9 cellular contexts compared by ENCODE assay signal in the genomic region with DNA sequence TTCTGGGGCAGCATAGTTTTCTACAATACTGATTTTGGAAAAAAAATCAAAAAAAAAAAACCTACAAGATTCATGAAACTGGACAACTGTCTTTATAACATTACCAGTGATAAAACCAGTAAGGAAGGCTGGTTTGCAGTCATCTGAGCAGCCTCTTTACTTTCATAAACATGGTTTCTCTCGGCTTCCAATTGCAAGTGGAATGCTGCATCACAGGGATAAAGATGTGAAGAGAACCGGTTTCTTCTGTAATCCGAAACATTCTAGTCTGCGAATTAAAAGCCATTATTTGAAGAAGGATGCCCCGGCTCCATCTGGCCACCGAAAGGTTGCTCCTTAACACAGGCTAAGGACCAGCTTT. TPM values are rescaled to one million over a fixed set of nuclear protein-coding genes. Genes with fewer than 3 reads are reported as not detected.
DNase-seq lines count a peak whose midpoint lies in the region; TF ChIP-seq lines count a peak whose summit lies in the region.
"Not testable (repeated sequence)": the region's sequence is repeated elsewhere in the genome, so short reads cannot be mapped to it uniquely, and the experiment has no call there.
"Had no signal": no experiment of that assay in that cellular context is flagged by ENCODE, and none has a peak within 500 bp of the region (broad histone marks: within the 10 kb centered on the region; RNA-seq: fewer than 3 reads in every experiment).

No MANE protein-coding gene starts in this region.

- H3K36me3 Mint-ChIP-seq in CD4-positive, alpha-beta memory T cell; T-helper 1 cell treated with Interleukin-12 subunit alpha and Interleukin-12 subunit beta and Interleukin-4 antibody, amounts not matched to agents 30 μg/mL and 1 μg/mL, for 36 hours (ENCODE audit: low read depth); endodermal cell (ENCODE audit: low read depth): not testable (repeated sequence)

- not testable (repeated sequence) for TF ChIP-seq POLR2A in ovary (IDR thresholded peaks at IDR 0.05)
- peak in 1 of 2 donors; percentile 40 for TF ChIP-seq POLR2A in thyroid gland (IDR thresholded peaks at IDR 0.05)

- not testable (repeated sequence) for H3K9me3 ChIP-seq in CD4-positive, alpha-beta memory T cell (ENCODE audit: control insufficient read depth in 1 of 2, low read length in 2 of 2); KOPT-K1 (ENCODE audit: insufficient read depth, low read length, poor library complexity, severe bottlenecking); adipocyte (ENCODE audit: control insufficient read depth, low read length); endodermal cell (ENCODE audit: control insufficient read depth, low read length); ovary; thyroid gland

- not testable (repeated sequence) for H3K27me3 Mint-ChIP-seq in CD4-positive, alpha-beta memory T cell; endodermal cell (ENCODE audit: insufficient read depth)
- peaks cover 22% of the 10 kb centered on the region for H3K27me3 Mint-ChIP-seq in T-helper 1 cell treated with Interleukin-12 subunit alpha and Interleukin-12 subunit beta and Interleukin-4 antibody, amounts not matched to agents 30 μg/mL and 1 μg/mL, for 36 hours (ENCODE audit: low read depth)

- not testable (repeated sequence) for TF ChIP-seq EP300 in ovary (IDR thresholded peaks at IDR 0.05)

- peak overlapping the region; percentile 83 to 100 (median 100) for H3K27ac Mint-ChIP-seq in CD4-positive, alpha-beta memory T cell
- H3K27ac Mint-ChIP-seq in T-helper 1 cell treated with Interleukin-12 subunit alpha and Interleukin-12 subunit beta and Interleukin-4 antibody, amounts not matched to agents 30 μg/mL and 1 μg/mL, for 36 hours: peak overlapping the region; percentile 100
- peak overlapping the region; percentile 100 for H3K27ac Mint-ChIP-seq in endodermal cell

- H3K4me3 Mint-ChIP-seq in CD4-positive, alpha-beta memory T cell: peak overlapping the region; percentile 54 to 89 (median 82)
- H3K4me3 Mint-ChIP-seq in T-helper 1 cell treated with Interleukin-12 subunit alpha and Interleukin-12 subunit beta and Interleukin-4 antibody, amounts not matched to agents 30 μg/mL and 1 μg/mL, for 36 hours: peak overlapping the region; percentile 87
- peak overlapping the region; percentile 58 for H3K4me3 Mint-ChIP-seq in endodermal cell

- POLR2A ChIA-PET in CD4-positive, alpha-beta memory T cell (lab: Charles Lee; ENCODE audit: partially characterized antibody): interaction anchor here (3.4 kb wide), 1 partner anchor 10 kb away, joined by 75 read pairs; no protein-coding TSS in a partner anchor

- H3K4me3 ChIP-seq in CD4-positive, alpha-beta memory T cell (ENCODE audit: low read length in 2 of 2): peak overlapping the region; percentile 23 to 50
- H3K4me3 ChIP-seq in adipocyte (ENCODE audit: low read length): peak overlapping the region; percentile 27
- H3K4me3 ChIP-seq in endodermal cell (ENCODE audit: low read length): peak overlapping the region; percentile 71
- H3K4me3 ChIP-seq in kidney epithelial cell (ENCODE audit: low read depth, low read length): peak overlapping the region; percentile 33
- peak overlapping the region; percentile 29 for H3K4me3 ChIP-seq in ovary
- peak overlapping the region in 2 of 3 donors; percentile 7 to 24 for H3K4me3 ChIP-seq in thyroid gland (replicated peaks in 1 of 3)

- intact Hi-C loops in CD4-positive, alpha-beta memory T cell (cut with micrococcal nuclease); ovary (cut with DNase I); thyroid gland (cut with DNase I): not testable (repeated sequence)

- not testable (repeated sequence) for DNase-seq in CD4-positive, alpha-beta memory T cell; adipocyte (ENCODE audit: low read depth); endodermal cell; kidney epithelial cell (ENCODE audit: low read depth); ovary; thyroid gland

- H3K9ac ChIP-seq in adipocyte (ENCODE audit: low read length): peak overlapping the region; percentile 42
- not testable (repeated sequence) for H3K9ac ChIP-seq in endodermal cell (ENCODE audit: extremely low read depth, low read length, poor library complexity, severe bottlenecking)

- peak overlapping the region; percentile 85 for H3K27ac ChIP-seq in CD4-positive, alpha-beta memory T cell (ENCODE audit: low read depth, low read length)
- peak overlapping the region; percentile 90 for H3K27ac ChIP-seq in KOPT-K1 (ENCODE audit: low read depth, low read length, poor library complexity, severe bottlenecking)
- peak overlapping the region; percentile 97 for H3K27ac ChIP-seq in endodermal cell (ENCODE audit: low read depth, low read length)
- peak overlapping the region in 1 of 2 donors; percentile 93 for H3K27ac ChIP-seq in ovary
- H3K27ac ChIP-seq in thyroid gland: peak overlapping the region; percentile 82 to 98 (median 90)

- H3K9me3 Mint-ChIP-seq in CD4-positive, alpha-beta memory T cell; T-helper 1 cell treated with Interleukin-12 subunit alpha and Interleukin-12 subunit beta and Interleukin-4 antibody, amounts not matched to agents 30 μg/mL and 1 μg/mL, for 36 hours; endodermal cell: not testable (repeated sequence)

- CTCF ChIA-PET in CD4-positive, alpha-beta memory T cell (lab: Charles Lee; ENCODE audit: partially characterized antibody): not testable (repeated sequence)

- peaks cover 15% of the 10 kb centered on the region for H3K4me1 ChIP-seq in CD4-positive, alpha-beta memory T cell (ENCODE audit: insufficient read depth, low read length)
- H3K4me1 ChIP-seq in adipocyte (ENCODE audit: control insufficient read depth, insufficient read depth, low read length); endodermal cell (ENCODE audit: control insufficient read depth, insufficient read depth, low read length); ovary (ENCODE audit: insufficient read depth); thyroid gland: not testable (repeated sequence)

- H3K36me3 ChIP-seq in CD4-positive, alpha-beta memory T cell (ENCODE audit: insufficient read depth, low read length); KOPT-K1 (ENCODE audit: insufficient read depth, low read length); adipocyte (ENCODE audit: control insufficient read depth, insufficient read depth, low read length, severe bottlenecking); endodermal cell (ENCODE audit: control insufficient read depth, insufficient read depth, low read length); kidney epithelial cell (ENCODE audit: control insufficient read depth, insufficient read depth, low read length); ovary; thyroid gland: not testable (repeated sequence)

- TF ChIP-seq CTCF in endodermal cell (conservative IDR thresholded peaks at IDR 0.05); kidney epithelial cell (IDR thresholded peaks at IDR 0.05; ENCODE audit: insufficient read depth, low read length, poor library complexity, severe bottlenecking); ovary (IDR thresholded peaks at IDR 0.05); thyroid gland (IDR thresholded peaks at IDR 0.05): not testable (repeated sequence)

- H3K27me3 ChIP-seq in CD4-positive, alpha-beta memory T cell (ENCODE audit: insufficient read depth, low read length); adipocyte (replicated peaks; ENCODE audit: control insufficient read depth, insufficient read depth, low read length); endodermal cell (ENCODE audit: control insufficient read depth, insufficient read depth, low read length, poor library complexity, severe bottlenecking); kidney epithelial cell (ENCODE audit: control insufficient read depth, insufficient read depth, low read length); ovary; thyroid gland: not testable (repeated sequence)

- H3K4me1 Mint-ChIP-seq in CD4-positive, alpha-beta memory T cell: peaks cover 13 to 34% (median 22%) of the 10 kb centered on the region in 4 donors
- peaks cover 21% of the 10 kb centered on the region for H3K4me1 Mint-ChIP-seq in T-helper 1 cell treated with Interleukin-12 subunit alpha and Interleukin-12 subunit beta and Interleukin-4 antibody, amounts not matched to agents 30 μg/mL and 1 μg/mL, for 36 hours (ENCODE audit: low read depth)
- not testable (repeated sequence) for H3K4me1 Mint-ChIP-seq in endodermal cell

- WGBS in endodermal cell (ENCODE audit: insufficient coverage in 1 of 2, insufficient read length in 1 of 2), 2 experiments: 23% methylated on average over 4 of the region's 6 CpGs; no CpG with 5 or more reads in 1 of the 2 experiments
- 0 to 3% (median 1%) methylated on average over 6 of the region's 6 CpGs for WGBS in ovary, 3 donors
- WGBS in thyroid gland, 2 donors: 3 to 6% methylated on average over 5 of the region's 6 CpGs

RNA-seq across cellular contexts. Expression of gene RNU1-2, which starts 0.6 kb away (rescaled TPM):
- total RNA-seq in CD4-positive, alpha-beta memory T cell: 1,000 to 10,000 TPM; 3,010 to 3,866 TPM
- not detected for polyA plus RNA-seq in CD4-positive, alpha-beta memory T cell
- total RNA-seq in endodermal cell: 1,000 to 10,000 TPM; 2,483 to 3,611 TPM
- polyA plus RNA-seq in endodermal cell (2013, experiment 1 of 2): 11,872 TPM
- 14,577 TPM for polyA plus RNA-seq in endodermal cell (2013, experiment 2 of 2)
- under 0.01 TPM in 2 replicates for total RNA-seq in kidney epithelial cell
- 1,000 to 10,000 TPM in 5 of 7 donors, under 1 TPM in 2; under 0.01 to 7,521 (median 3,807) TPM for total RNA-seq in ovary
- not detected for polyA plus RNA-seq in ovary
- under 1 TPM; under 0.01 TPM for total RNA-seq in thyroid gland
- polyA plus RNA-seq: adipose tissue had no signal

RNA-seq across cellular contexts. Expression of gene CROCC, which starts 26.5 kb away (rescaled TPM):
- 10 to 100 TPM; 84.9 to 91.7 TPM for total RNA-seq in CD4-positive, alpha-beta memory T cell
- 1 to 10 TPM in 1 of 2 donors, under 1 TPM in 1; 0.77 to 8.4 TPM for polyA plus RNA-seq in CD4-positive, alpha-beta memory T cell
- total RNA-seq in endodermal cell (10 to 100 TPM; 58.4 to 61.8 TPM), kidney epithelial cell (16.4 and 26.2 TPM in 2 replicates), ovary (10 to 100 TPM; 24.4 to 49.1 (median 33.6) TPM), thyroid gland (10 to 100 TPM; 15.2 to 33.1 (median 22.1) TPM)
- polyA plus RNA-seq in endodermal cell (2013, experiment 1 of 2): 38.9 TPM
- polyA plus RNA-seq in endodermal cell (2013, experiment 2 of 2): 33.9 TPM
- 10 to 100 TPM in 1 of 2 donors, 1 to 10 TPM in 1; 1.7 to 33.7 TPM for polyA plus RNA-seq in ovary

Comparison
In these comparisons a context has a peak if more than half of its experiments do, and no peak if none do; other contexts are left out.
1. H3K4me3 ChIP-seq: peak in every context shown above with its lines; median percentile 71 in endodermal cell; 36 in CD4-positive, alpha-beta memory T cell; 33 in kidney epithelial cell; 29 in ovary; 27 in adipocyte; 16 in thyroid gland.